Comparison of ENCODE assay signal across 11 cellular contexts in the genomic region with DNA sequence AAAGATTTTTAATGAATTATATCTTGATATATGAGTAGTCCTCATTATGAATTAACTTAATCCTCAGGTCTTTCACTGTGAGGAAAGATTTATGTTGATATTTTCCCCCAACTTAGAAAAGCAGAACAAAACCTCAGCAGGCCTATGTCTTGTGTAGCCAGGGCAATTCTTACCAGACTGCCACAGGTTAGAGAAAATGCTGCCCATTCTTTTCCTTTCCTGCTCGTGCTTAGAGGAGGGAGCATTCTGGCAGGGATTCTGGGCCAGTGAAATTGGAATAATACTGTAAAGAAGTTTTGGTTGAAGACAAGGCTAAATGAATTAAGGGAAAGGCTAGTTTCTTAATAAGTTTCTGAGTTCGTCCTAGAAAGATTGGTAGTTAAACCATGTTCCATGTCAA.
"Had no signal": no experiment of that assay in that cellular context is flagged by ENCODE, and none has a peak within 500 bp of the region (broad histone marks: within the 10 kb centered on the region; RNA-seq: fewer than 3 reads in every experiment).

No MANE protein-coding gene starts in this region.

- H3K9me3 Mint-ChIP-seq: activated naive CD4-positive, alpha-beta T cell treated with anti-CD3 and anti-CD28 coated beads, Interleukin-2, amount 10 ng/mL, durations not matched to agents 7 days and 5 days; activated T-helper 2 cell treated with anti-CD3 and anti-CD28 coated beads, Interferon-gamma antibody, Interleukin-2, Interleukin-4, amounts not matched to agents 10 μg/mL and 5 μg/mL and 100 μg/mL, durations not matched to agents 14 hours and 24 hours and 36 hours; stimulated activated naive B cell treated with anti-CD40 and anti-IgM and Interleukin-4, amounts not matched to agents 10 μg/mL and 1 μg/mL and 100 μg/mL, for 72 hours had no signal

- H3K36me3 ChIP-seq: ovary, transverse colon had no signal

- H3K27ac ChIP-seq: ovary, transverse colon had no signal

- H3K27me3 ChIP-seq: ovary, transverse colon had no signal

- H3K4me3 ChIP-seq: ovary, transverse colon had no signal

- H3K27ac Mint-ChIP-seq: activated naive CD4-positive, alpha-beta T cell treated with anti-CD3 and anti-CD28 coated beads, Interleukin-2, amount 10 ng/mL, durations not matched to agents 7 days and 5 days; activated T-helper 2 cell treated with anti-CD3 and anti-CD28 coated beads, Interferon-gamma antibody, Interleukin-2, Interleukin-4, amounts not matched to agents 10 μg/mL and 5 μg/mL and 100 μg/mL, durations not matched to agents 14 hours and 24 hours and 36 hours; stimulated activated naive B cell treated with anti-CD40 and anti-IgM and Interleukin-4, amounts not matched to agents 10 μg/mL and 1 μg/mL and 100 μg/mL, for 72 hours had no signal

- FAIRE-seq: colon had no signal

- H3K4me1 Mint-ChIP-seq: activated naive CD4-positive, alpha-beta T cell treated with anti-CD3 and anti-CD28 coated beads, Interleukin-2, amount 10 ng/mL, durations not matched to agents 7 days and 5 days had no signal

- H3K9me3 ChIP-seq: ovary, transverse colon had no signal

- H3K4me3 Mint-ChIP-seq: activated naive CD4-positive, alpha-beta T cell treated with anti-CD3 and anti-CD28 coated beads, Interleukin-2, amount 10 ng/mL, durations not matched to agents 7 days and 5 days; stimulated activated naive B cell treated with anti-CD40 and anti-IgM and Interleukin-4, amounts not matched to agents 10 μg/mL and 1 μg/mL and 100 μg/mL, for 72 hours had no signal

- DNase-seq: activated naive CD4-positive, alpha-beta T cell treated with anti-CD3 and anti-CD28 coated beads, Interleukin-2, amount 10 ng/mL, durations not matched to agents 7 days and 5 days; foreskin fibroblast; hypothalamus; mesenchymal stem cell; ovary; stimulated activated CD4-positive, alpha-beta T cell treated with anti-CD3 and anti-CD28 coated beads, Interleukin-2, amount 100 ng/mL, for 48 hours; stimulated activated naive B cell treated with anti-CD40 and anti-IgM and Interleukin-4, amounts not matched to agents 10 μg/mL and 1 μg/mL and 100 μg/mL, for 72 hours; transverse colon had no signal

- H3K36me3 Mint-ChIP-seq: activated naive CD4-positive, alpha-beta T cell treated with anti-CD3 and anti-CD28 coated beads, Interleukin-2, amount 10 ng/mL, durations not matched to agents 7 days and 5 days; stimulated activated naive B cell treated with anti-CD40 and anti-IgM and Interleukin-4, amounts not matched to agents 10 μg/mL and 1 μg/mL and 100 μg/mL, for 72 hours had no signal

- ATAC-seq: activated CD4-positive, CD25-positive, alpha-beta regulatory T cell treated with anti-CD3 and anti-CD28 coated beads, Interleukin-2, amount 50 U/mL, for 24 hours; stimulated activated naive B cell treated with anti-CD40 and anti-IgM and Interleukin-4, amounts not matched to agents 10 μg/mL and 1 μg/mL and 100 μg/mL, for 72 hours had no signal
